In the genomic region with DNA sequence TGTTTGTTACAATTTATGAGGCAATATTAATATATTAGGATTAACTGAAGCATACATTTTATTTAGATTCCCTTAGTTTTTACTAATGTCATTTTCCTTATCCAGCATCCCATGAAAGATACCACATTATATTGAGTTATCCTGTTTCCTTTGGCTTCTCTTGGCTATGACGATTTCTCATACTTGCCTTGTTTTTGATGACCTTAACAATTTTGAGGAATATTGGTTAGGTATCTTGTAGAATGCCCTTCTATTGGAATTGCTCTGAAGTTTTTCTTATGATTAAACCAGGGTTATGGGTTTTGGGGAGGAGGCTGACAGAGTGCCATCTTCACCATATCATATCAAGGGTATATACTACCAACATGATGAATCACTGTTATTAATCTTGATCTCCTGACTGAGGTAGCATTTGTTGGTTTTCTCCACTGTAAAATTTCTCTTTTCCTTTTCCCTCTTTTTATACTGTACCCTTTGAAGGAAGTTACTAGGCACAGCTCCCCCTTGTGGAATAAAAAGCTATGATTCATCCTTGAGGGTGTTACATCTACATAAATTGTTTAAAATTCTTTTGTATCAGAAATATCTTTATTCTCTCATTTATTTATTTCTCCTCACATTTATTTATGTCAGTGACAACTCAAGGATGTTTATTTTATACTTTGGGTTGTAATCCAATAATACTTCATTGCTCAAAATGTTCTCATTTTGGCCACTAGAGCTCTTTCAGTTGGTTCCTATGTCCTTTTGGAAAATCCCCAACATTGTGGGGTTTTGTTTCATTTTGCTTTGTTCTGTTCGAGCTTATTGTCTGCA, we compare ENCODE assay signal across 8 cellular contexts.
DNase-seq lines count a peak whose midpoint lies in the region; ATAC-seq and TF ChIP-seq lines count a peak whose summit lies in the region.

No MANE protein-coding gene starts in this region.

- no peak overlapping the region for H3K4me3 ChIP-seq in KMS-11 (IDR thresholded peaks at IDR 0.05; ENCODE audit: insufficient read depth, low read depth, low read length)
- H3K4me3 ChIP-seq in breast epithelium: no peak overlapping the region

- H3K27me3 ChIP-seq in KMS-11 (ENCODE audit: insufficient read depth, low read depth): no peaks in the 10 kb centered on the region
- H3K27me3 ChIP-seq in breast epithelium: no peaks in the 10 kb centered on the region

- H3K27ac Mint-ChIP-seq in natural killer cell (no peak overlapping the region), nephron (no peak overlapping the region)
- no peak overlapping the region for H3K27ac Mint-ChIP-seq in natural killer cell treated with Interleukin-12 subunit alpha and Interleukin-12 subunit beta and Interleukin-15 and Interleukin-18, amount 100 ng/mL, for 72 hours
- no peak overlapping the region for H3K27ac Mint-ChIP-seq in activated CD4-positive, alpha-beta memory T cell treated with anti-CD3 and anti-CD28 coated beads, Interleukin-2, amount 10 ng/mL, durations not matched to agents 7 days and 5 days

- no peaks in the 10 kb centered on the region for H3K79me2 ChIP-seq in KMS-11 (ENCODE audit: insufficient read depth, low read depth)

- POLR2A ChIA-PET in activated CD4-positive, alpha-beta memory T cell treated with anti-CD3 and anti-CD28 coated beads, Interleukin-2, amount 10 ng/mL, durations not matched to agents 7 days and 5 days (lab: Charles Lee): no interaction called here

- H3K36me3 Mint-ChIP-seq in natural killer cell: no peaks in the 10 kb centered on the region
- no peaks in the 10 kb centered on the region for H3K36me3 Mint-ChIP-seq in natural killer cell treated with Interleukin-12 subunit alpha and Interleukin-12 subunit beta and Interleukin-15 and Interleukin-18, amount 100 ng/mL, for 72 hours
- H3K36me3 Mint-ChIP-seq in nephron (ENCODE audit: low read depth): no peaks in the 10 kb centered on the region
- H3K36me3 Mint-ChIP-seq in activated CD4-positive, alpha-beta memory T cell treated with anti-CD3 and anti-CD28 coated beads, Interleukin-2, amount 10 ng/mL, durations not matched to agents 7 days and 5 days (ENCODE audit: low read depth): no peaks in the 10 kb centered on the region

- H3K9ac ChIP-seq in KMS-11: no peak overlapping the region

- H4K20me1 ChIP-seq in KMS-11 (ENCODE audit: insufficient read depth): no peaks in the 10 kb centered on the region

- no peak overlapping the region for H3K4me2 ChIP-seq in KMS-11

- peak; percentile 62 for TF ChIP-seq CTCF in natural killer cell (IDR thresholded peaks at IDR 0.05)
- peak; percentile 87 for TF ChIP-seq CTCF in KMS-11 (conservative IDR thresholded peaks at IDR 0.05; ENCODE audit: low read depth, low read length)
- peak; percentile 16 to 44 (median 27) for TF ChIP-seq CTCF in breast epithelium (IDR thresholded peaks at IDR 0.05)
- peak; percentile 44 to 62 (median 46) for TF ChIP-seq CTCF in nephron (IDR thresholded peaks at IDR 0.05; ENCODE audit: unreplicated experiment in 3 of 3)

- H3K27ac ChIP-seq in KMS-11 (no peak overlapping the region), breast epithelium (no peak overlapping the region)

- H3K4me1 ChIP-seq in KMS-11 (ENCODE audit: low read depth, poor library complexity, severe bottlenecking) (no peaks in the 10 kb centered on the region), breast epithelium (no peaks in the 10 kb centered on the region)

- no peaks in the 10 kb centered on the region for H3K9me3 ChIP-seq in breast epithelium

- H3K9me3 Mint-ChIP-seq in natural killer cell: peaks cover 2% of the 10 kb centered on the region in 2 donors
- H3K9me3 Mint-ChIP-seq in natural killer cell treated with Interleukin-12 subunit alpha and Interleukin-12 subunit beta and Interleukin-15 and Interleukin-18, amount 100 ng/mL, for 72 hours: no peaks in the 10 kb centered on the region
- H3K9me3 Mint-ChIP-seq in nephron: no peaks in the 10 kb centered on the region
- H3K9me3 Mint-ChIP-seq in activated CD4-positive, alpha-beta memory T cell treated with anti-CD3 and anti-CD28 coated beads, Interleukin-2, amount 10 ng/mL, durations not matched to agents 7 days and 5 days: no peaks in the 10 kb centered on the region

- no peak overlapping the region for H2AFZ ChIP-seq in KMS-11 (ENCODE audit: low read depth)

- H3K4me1 Mint-ChIP-seq in natural killer cell (no peaks in the 10 kb centered on the region), nephron (no peaks in the 10 kb centered on the region)
- no peaks in the 10 kb centered on the region for H3K4me1 Mint-ChIP-seq in natural killer cell treated with Interleukin-12 subunit alpha and Interleukin-12 subunit beta and Interleukin-15 and Interleukin-18, amount 100 ng/mL, for 72 hours (ENCODE audit: low read depth in 2 of 2)
- H3K4me1 Mint-ChIP-seq in activated CD4-positive, alpha-beta memory T cell treated with anti-CD3 and anti-CD28 coated beads, Interleukin-2, amount 10 ng/mL, durations not matched to agents 7 days and 5 days: no peaks in the 10 kb centered on the region

- intact Hi-C loops in natural killer cell (cut with micrococcal nuclease) (loop anchor here (1.0 kb wide), 1 partner anchor 432 kb away; no protein-coding TSS in a partner anchor), breast epithelium (cut with DNase I; ENCODE audit: low total_unique reads) (no loop called here)

- H3K36me3 ChIP-seq in KMS-11 (ENCODE audit: insufficient read depth) (no peaks in the 10 kb centered on the region), breast epithelium (no peaks in the 10 kb centered on the region)

- CTCF ChIA-PET in activated CD4-positive, alpha-beta memory T cell treated with anti-CD3 and anti-CD28 coated beads, Interleukin-2, amount 10 ng/mL, durations not matched to agents 7 days and 5 days (lab: Charles Lee): interaction anchor here (0.7 to 2.2 kb wide), 11 partner anchors 10 to 431 kb away, joined by 3 to 9 read pairs (median 3); no protein-coding TSS in a partner anchor

- no peak for TF ChIP-seq POLR2A in breast epithelium (IDR thresholded peaks at IDR 0.05)

- no peak for DNase-seq in natural killer cell
- DNase-seq in natural killer cell treated with Interleukin-12 subunit alpha and Interleukin-12 subunit beta and Interleukin-15 and Interleukin-18, amount 100 ng/mL, for 72 hours (ENCODE audit: low spot score): no peak
- no peak for DNase-seq in breast epithelium (ENCODE audit: low spot score in 2 of 2)
- no peak for DNase-seq in activated CD4-positive, alpha-beta memory T cell treated with anti-CD3 and anti-CD28 coated beads, Interleukin-2, amount 10 ng/mL, durations not matched to agents 7 days and 5 days
- no peak for DNase-seq in islet precursor cell
- DNase-seq in superior temporal gyrus (ENCODE audit: extremely low spot score): no peak

- H3K27me3 Mint-ChIP-seq in natural killer cell (ENCODE audit: low read depth in 2 of 2) (no peaks in the 10 kb centered on the region), nephron (ENCODE audit: low read depth) (no peaks in the 10 kb centered on the region)
- peaks cover 0 to 14% of the 10 kb centered on the region in 2 donors for H3K27me3 Mint-ChIP-seq in natural killer cell treated with Interleukin-12 subunit alpha and Interleukin-12 subunit beta and Interleukin-15 and Interleukin-18, amount 100 ng/mL, for 72 hours
- no peaks in the 10 kb centered on the region for H3K27me3 Mint-ChIP-seq in activated CD4-positive, alpha-beta memory T cell treated with anti-CD3 and anti-CD28 coated beads, Interleukin-2, amount 10 ng/mL, durations not matched to agents 7 days and 5 days

- ATAC-seq in natural killer cell: no peak
- ATAC-seq in natural killer cell treated with Interleukin-12 subunit alpha and Interleukin-12 subunit beta and Interleukin-15 and Interleukin-18, amount 100 ng/mL, for 72 hours: no peak

- H3K4me3 Mint-ChIP-seq in natural killer cell: no peak overlapping the region
- no peak overlapping the region for H3K4me3 Mint-ChIP-seq in natural killer cell treated with Interleukin-12 subunit alpha and Interleukin-12 subunit beta and Interleukin-15 and Interleukin-18, amount 100 ng/mL, for 72 hours
- no peak overlapping the region for H3K4me3 Mint-ChIP-seq in nephron
- no peak overlapping the region for H3K4me3 Mint-ChIP-seq in activated CD4-positive, alpha-beta memory T cell treated with anti-CD3 and anti-CD28 coated beads, Interleukin-2, amount 10 ng/mL, durations not matched to agents 7 days and 5 days

Comparison
In these comparisons a context has a peak if more than half of its experiments do, and no peak if none do; other contexts are left out.
1. CTCF ChIP-seq: peak in every context shown above with its lines; median percentile 87 in KMS-11; 62 in natural killer cell; 46 in nephron; 27 in breast epithelium.